In genomic region chr2:26559044-26559405, GRCh38 we compare ENCODE assay signal across 22 cellular contexts.
"Had no signal": no experiment of that assay in that cellular context is flagged by ENCODE, and none has a peak within 500 bp of the region (broad histone marks: within the 10 kb centered on the region; RNA-seq: fewer than 3 reads in every experiment).

No MANE protein-coding gene starts in this region.

- H3K9me3 Mint-ChIP-seq: activated CD4-positive, alpha-beta T cell treated with anti-CD3 and anti-CD28 coated beads, Interleukin-2, amount 10 ng/mL, durations not matched to agents 7 days and 5 days; activated naive CD4-positive, alpha-beta T cell treated with anti-CD3 and anti-CD28 coated beads, Interleukin-2, amount 10 ng/mL, durations not matched to agents 7 days and 5 days; central memory CD8-positive, alpha-beta T cell; effector memory CD8-positive, alpha-beta T cell; naive B cell; stimulated activated effector memory CD8-positive, alpha-beta T cell treated with anti-CD3 and anti-CD28 coated beads, Interleukin-12 subunit alpha, Interleukin-12 subunit beta, amount 100 ng/mL, for 72 hours; stimulated activated naive CD8-positive, alpha-beta T cell treated with anti-CD3 and anti-CD28 coated beads, Interleukin-15, amount 100 ng/mL, for 72 hours had no signal

- H3K27ac Mint-ChIP-seq: activated CD4-positive, alpha-beta T cell treated with anti-CD3 and anti-CD28 coated beads, Interleukin-2, amount 10 ng/mL, durations not matched to agents 7 days and 5 days; activated CD8-positive, alpha-beta T cell treated with anti-CD3 and anti-CD28 coated beads, Interleukin-2, amount 10 ng/mL, durations not matched to agents 7 days and 5 days; activated naive CD4-positive, alpha-beta T cell treated with anti-CD3 and anti-CD28 coated beads, Interleukin-2, amount 10 ng/mL, durations not matched to agents 7 days and 5 days; effector memory CD8-positive, alpha-beta T cell; naive B cell; stimulated activated effector memory CD8-positive, alpha-beta T cell treated with anti-CD3 and anti-CD28 coated beads, Interleukin-12 subunit alpha, Interleukin-12 subunit beta, amount 100 ng/mL, for 72 hours; T-helper 17 cell had no signal

- H3K9me3 ChIP-seq: esophagus squamous epithelium, gastrocnemius medialis, pancreas, psoas muscle, right atrium auricular region, suprapubic skin, tibial nerve had no signal

- H3K36me3 ChIP-seq: esophagus squamous epithelium, gastrocnemius medialis, pancreas, right atrium auricular region, suprapubic skin, tibial nerve had no signal

- H3K4me3 ChIP-seq: esophagus squamous epithelium, gastrocnemius medialis, pancreas, psoas muscle, right atrium auricular region, SK-N-MC, skin epidermis, suprapubic skin, tibial nerve had no signal

- H3K36me3 Mint-ChIP-seq: activated naive CD4-positive, alpha-beta T cell treated with anti-CD3 and anti-CD28 coated beads, Interleukin-2, amount 10 ng/mL, durations not matched to agents 7 days and 5 days; stimulated activated effector memory CD8-positive, alpha-beta T cell treated with anti-CD3 and anti-CD28 coated beads, Interleukin-12 subunit alpha, Interleukin-12 subunit beta, amount 100 ng/mL, for 72 hours had no signal

- H3K4me3 Mint-ChIP-seq: activated CD4-positive, alpha-beta T cell treated with anti-CD3 and anti-CD28 coated beads, Interleukin-2, amount 10 ng/mL, durations not matched to agents 7 days and 5 days; activated CD8-positive, alpha-beta T cell treated with anti-CD3 and anti-CD28 coated beads, Interleukin-2, amount 10 ng/mL, durations not matched to agents 7 days and 5 days; activated naive CD4-positive, alpha-beta T cell treated with anti-CD3 and anti-CD28 coated beads, Interleukin-2, amount 10 ng/mL, durations not matched to agents 7 days and 5 days; central memory CD8-positive, alpha-beta T cell; effector memory CD8-positive, alpha-beta T cell; naive B cell; stimulated activated effector memory CD8-positive, alpha-beta T cell treated with anti-CD3 and anti-CD28 coated beads, Interleukin-12 subunit alpha, Interleukin-12 subunit beta, amount 100 ng/mL, for 72 hours; stimulated activated naive CD8-positive, alpha-beta T cell treated with anti-CD3 and anti-CD28 coated beads, Interleukin-15, amount 100 ng/mL, for 72 hours; T-helper 17 cell had no signal

- DNase-seq: activated CD4-positive, alpha-beta T cell treated with anti-CD3 and anti-CD28 coated beads, Interleukin-2, amount 10 ng/mL, durations not matched to agents 7 days and 5 days; activated CD8-positive, alpha-beta T cell treated with anti-CD3 and anti-CD28 coated beads, Interleukin-2, amount 10 ng/mL, durations not matched to agents 7 days and 5 days; activated naive CD4-positive, alpha-beta T cell treated with anti-CD3 and anti-CD28 coated beads, Interleukin-2, amount 10 ng/mL, durations not matched to agents 7 days and 5 days; activated T-cell treated with anti-CD3 and anti-CD28 coated beads, Interleukin-2, amount 50 U/mL, for 48 hours; effector memory CD8-positive, alpha-beta T cell; esophagus squamous epithelium; gastrocnemius medialis; mesenchymal stem cell; naive B cell; stimulated activated CD4-positive, alpha-beta T cell treated with anti-CD3 and anti-CD28 coated beads, Interleukin-2, amount 100 ng/mL, for 24 hours; stimulated activated naive CD8-positive, alpha-beta T cell treated with anti-CD3 and anti-CD28 coated beads, Interleukin-15, amount 100 ng/mL, for 72 hours; SW 1271; T-helper 17 cell had no signal

- H3K27ac ChIP-seq: esophagus squamous epithelium, gastrocnemius medialis, pancreas, psoas muscle, right atrium auricular region, SK-N-MC, skin epidermis, suprapubic skin, tibial nerve had no signal

- ATAC-seq: activated CD8-positive, alpha-beta T cell treated with anti-CD3 and anti-CD28 coated beads, Interleukin-2, amount 10 ng/mL, durations not matched to agents 7 days and 5 days; effector memory CD8-positive, alpha-beta T cell; gastrocnemius medialis; pancreas; psoas muscle; stimulated activated effector memory CD8-positive, alpha-beta T cell treated with anti-CD3 and anti-CD28 coated beads, Interleukin-12 subunit alpha, Interleukin-12 subunit beta, amount 100 ng/mL, for 72 hours; stimulated activated naive CD8-positive, alpha-beta T cell treated with anti-CD3 and anti-CD28 coated beads, Interleukin-15, amount 100 ng/mL, for 72 hours; T-helper 17 cell had no signal

- H3K4me1 Mint-ChIP-seq: central memory CD8-positive, alpha-beta T cell; stimulated activated effector memory CD8-positive, alpha-beta T cell treated with anti-CD3 and anti-CD28 coated beads, Interleukin-12 subunit alpha, Interleukin-12 subunit beta, amount 100 ng/mL, for 72 hours had no signal

- H3K27me3 ChIP-seq: pancreas, right atrium auricular region had no signal

- H3K4me1 ChIP-seq: psoas muscle had no signal
